15 cellular contexts compared by ENCODE assay signal in genomic region chr1:215226755-215227154, GRCh38.
DNase-seq lines count a peak whose midpoint lies in the region; ATAC-seq and TF ChIP-seq lines count a peak whose summit lies in the region.
"Had no signal": no experiment of that assay in that cellular context is flagged by ENCODE, and none has a peak within 500 bp of the region (broad histone marks: within the 10 kb centered on the region; RNA-seq: fewer than 3 reads in every experiment).

No MANE protein-coding gene starts in this region.

- no peak overlapping the region for H3K4me3 ChIP-seq in SK-N-SH (ENCODE audit: low read depth in 2 of 2, low read length in 1 of 2)
- no peak overlapping the region for H3K4me3 ChIP-seq in osteoblast (ENCODE audit: insufficient read depth, low read length)
- H3K4me3 ChIP-seq: A549, PC-9 had no signal

- TF ChIP-seq RAD21 in SK-N-SH (IDR thresholded peaks at IDR 0.05; ENCODE audit: low read length): no peak

- H3F3A ChIP-seq in SK-N-SH (replicated peaks; ENCODE audit: insufficient read depth): no peaks in the 10 kb centered on the region

- DNase-seq in ELR (ENCODE audit: low read depth): peak; percentile 35
- no peak for DNase-seq in SK-N-SH
- peak; percentile 20 for DNase-seq in dermis blood vessel endothelial cell
- DNase-seq in osteoblast (ENCODE audit: insufficient read length, low spot score, missing footprints): peak; percentile 36
- no peak for DNase-seq in type B pancreatic cell (ENCODE audit: extremely low spot score, unreplicated experiment)
- no peak for DNase-seq in NCI-H1092 treated with DMSO at 0.1 percent for 48 hours (lab: John Stamatoyannopoulos, UW)
- DNase-seq: C1 segment of cervical spinal cord, NCI-H1417, NCI-H187 treated with DMSO at 0.1 percent for 48 hours, NCI-H2171, NCI-H446 treated with DMSO at 0.1 percent for 48 hours, NCI-H774, PC-9 had no signal

- H3K4me1 Mint-ChIP-seq in type B pancreatic cell (ENCODE audit: unreplicated experiment): no peaks in the 10 kb centered on the region

- no peak overlapping the region for H3K9ac ChIP-seq in SK-N-SH

- H3K79me2 ChIP-seq in SK-N-SH (ENCODE audit: insufficient read depth) (no peaks in the 10 kb centered on the region), osteoblast (ENCODE audit: insufficient read depth, low read length) (no peaks in the 10 kb centered on the region)

- H3K9me3 ChIP-seq in SK-N-SH (no peaks in the 10 kb centered on the region), osteoblast (ENCODE audit: low read depth, low read length) (no peaks in the 10 kb centered on the region)
- H3K9me3 ChIP-seq: A549 had no signal

- H3K27ac ChIP-seq in SK-N-SH (ENCODE audit: low read depth in 2 of 2, low read length in 1 of 2) (no peak overlapping the region), osteoblast (ENCODE audit: low read depth, low read length) (no peak overlapping the region)
- H3K27ac ChIP-seq: A549, PC-9 had no signal

- H3K27ac Mint-ChIP-seq in type B pancreatic cell: no peak overlapping the region

- no peaks in the 10 kb centered on the region for H3K9me3 Mint-ChIP-seq in type B pancreatic cell

- H4K20me1 ChIP-seq in SK-N-SH (ENCODE audit: insufficient read depth) (no peaks in the 10 kb centered on the region), osteoblast (ENCODE audit: insufficient read depth, low read length) (no peaks in the 10 kb centered on the region)

- H3K27me3 Mint-ChIP-seq in type B pancreatic cell: no peaks in the 10 kb centered on the region

- CTCF ChIA-PET in SK-N-SH (lab: Yijun Ruan, JAX): no interaction called here

- TF ChIP-seq CTCF in SK-N-SH (IDR thresholded peaks at IDR 0.05) (no peak), osteoblast (IDR thresholded peaks at IDR 0.05; ENCODE audit: extremely low read depth, low read depth, low read length) (no peak), type B pancreatic cell (conservative IDR thresholded peaks at IDR 0.05) (no peak)

- no peak for ATAC-seq in HG02759 (IDR thresholded peaks at IDR 0.05; ENCODE audit: unreplicated experiment)
- ATAC-seq: A549 had no signal

- H2AFZ ChIP-seq in SK-N-SH (ENCODE audit: low read depth): peak overlapping the region; percentile 18; the same call in 1 of the 2 replicates
- H2AFZ ChIP-seq in osteoblast (ENCODE audit: low read length): no peak overlapping the region
- H2AFZ ChIP-seq: PC-9 had no signal

- no peak for TF ChIP-seq EP300 in SK-N-SH (IDR thresholded peaks at IDR 0.05; ENCODE audit: borderline replicate concordance in 1 of 2, low read depth in 1 of 2, low read length in 1 of 2)

- no peak overlapping the region for H3K4me3 Mint-ChIP-seq in type B pancreatic cell

- H3K4me1 ChIP-seq in SK-N-SH (ENCODE audit: control insufficient read depth in 1 of 2, insufficient read depth in 2 of 2, low read depth in 1 of 2, low read length in 1 of 2) (no peaks in the 10 kb centered on the region), osteoblast (ENCODE audit: insufficient read depth, low read length) (no peaks in the 10 kb centered on the region)
- H3K4me1 ChIP-seq: A549 had no signal

- no peaks in the 10 kb centered on the region for H3K36me3 Mint-ChIP-seq in type B pancreatic cell

- POLR2A ChIA-PET in SK-N-SH (lab: Yijun Ruan, JAX): no interaction called here

- WGBS in SK-N-SH (ENCODE audit: low lambda C conversion rate): 57% methylated on average over 2 of the region's 2 CpGs

- H3K4me2 ChIP-seq in SK-N-SH (no peak overlapping the region), osteoblast (ENCODE audit: insufficient read depth, low read length) (no peak overlapping the region)
- H3K4me2 ChIP-seq: A549, PC-9 had no signal

- H3K36me3 ChIP-seq in SK-N-SH (replicated peaks in 1 of 2; ENCODE audit: control insufficient read depth in 1 of 2, insufficient read depth in 2 of 2, low read length in 1 of 2) (no peaks in the 10 kb centered on the region), osteoblast (ENCODE audit: insufficient read depth, low read length) (no peaks in the 10 kb centered on the region)

- H3K9me2 ChIP-seq in SK-N-SH: no peaks in the 10 kb centered on the region

- H3K27me3 ChIP-seq in SK-N-SH (ENCODE audit: insufficient read depth): no peaks in the 10 kb centered on the region
- no peaks in the 10 kb centered on the region for H3K27me3 ChIP-seq in osteoblast (ENCODE audit: insufficient read depth, low read length)

TF ChIP-seq in SK-N-SH, 30 proteins besides CTCF, POLR2A, EP300 and RAD21:
- TF ChIP-seq POLR2AphosphoS5 (IDR thresholded peaks at IDR 0.05; ENCODE audit: low read depth, low read length): no peak
- no peak for TF ChIP-seq RXRA (IDR thresholded peaks at IDR 0.05; ENCODE audit: borderline replicate concordance, low read depth)
- TF ChIP-seq USF1 (IDR thresholded peaks at IDR 0.05; ENCODE audit: borderline replicate concordance, low read depth): no peak
- TF ChIP-seq JUND (IDR thresholded peaks at IDR 0.05): no peak; the same call in 1 of the 2 replicates
- no peak for TF ChIP-seq MAX (IDR thresholded peaks at IDR 0.05; ENCODE audit: low read depth)
- no peak for TF ChIP-seq MEF2A (IDR thresholded peaks at IDR 0.05; ENCODE audit: borderline replicate concordance, low read depth)
- no peak for TF ChIP-seq PBX3 (IDR thresholded peaks at IDR 0.05)
- no peak for TF ChIP-seq MXI1 (IDR thresholded peaks at IDR 0.05; ENCODE audit: low read depth, low read length)
- TF ChIP-seq TEAD4 (IDR thresholded peaks at IDR 0.05; ENCODE audit: borderline replicate concordance, insufficient read depth): no peak
- TF ChIP-seq NRF1 (IDR thresholded peaks at IDR 0.05; ENCODE audit: low read depth, low read length): no peak
- no peak for TF ChIP-seq GABPA (IDR thresholded peaks at IDR 0.05; ENCODE audit: low read depth)
- no peak for TF ChIP-seq TCF12 (IDR thresholded peaks at IDR 0.05)
- no peak for TF ChIP-seq ZBTB33 (IDR thresholded peaks at IDR 0.05; ENCODE audit: borderline replicate concordance, low read depth)
- no peak for TF ChIP-seq RFX5 (IDR thresholded peaks at IDR 0.05; ENCODE audit: low read length)
- no peak for TF ChIP-seq FOXJ3 (CRISPR knock-in tag; IDR thresholded peaks at IDR 0.05)
- no peak for TF ChIP-seq USF2 (IDR thresholded peaks at IDR 0.05; ENCODE audit: borderline replicate concordance, low read depth, low read length)
- no peak for TF ChIP-seq RCOR1 (IDR thresholded peaks at IDR 0.05; ENCODE audit: low read length)
- TF ChIP-seq ELF1 (IDR thresholded peaks at IDR 0.05): 0 out of 2 replicates have a peak, but pooled peaks have one; percentile 29
- 0 out of 2 replicates have a peak, but pooled peaks have one; percentile 15 for TF ChIP-seq YY1 (IDR thresholded peaks at IDR 0.05; ENCODE audit: low read depth)
- TF ChIP-seq FOSL2 (IDR thresholded peaks at IDR 0.05; ENCODE audit: borderline replicate concordance, low read depth): peak; percentile 23; the same call in 1 of the 2 replicates
- TF ChIP-seq FOXM1 (IDR thresholded peaks at IDR 0.05; ENCODE audit: low read depth): no peak
- TF ChIP-seq CHD2 (IDR thresholded peaks at IDR 0.05; ENCODE audit: low read length, partially characterized antibody): no peak

Comparison
In these comparisons a context has a peak if more than half of its experiments do, and no peak if none do; other contexts are left out.
1. DNase-seq: peak in ELR (single experiment), dermis blood vessel endothelial cell (single experiment) and osteoblast (single experiment); none in SK-N-SH (single experiment), type B pancreatic cell (single experiment) and NCI-H1092 treated with DMSO at 0.1 percent for 48 hours (single experiment).